ENCODE assay signal across 8 cellular contexts in genomic region chr9:134455537-134455936, GRCh38.
DNase-seq lines count a peak whose midpoint lies in the region; ATAC-seq, FAIRE-seq and TF ChIP-seq lines count a peak whose summit lies in the region.

No MANE protein-coding gene starts in this region.

- H4K20me1 ChIP-seq in endothelial cell of umbilical vein (replicated peaks; ENCODE audit: control insufficient read depth, extremely low read depth, insufficient read depth, low read length) = no peaks in the 10 kb centered on the region

- DNase-seq in A549 (ENCODE audit: low read depth in 1 of 2, low spot score in 1 of 2) (no peak), RWPE1 (ENCODE audit: low spot score) (no peak), endothelial cell of umbilical vein (ENCODE audit: low read depth, low spot score) (no peak), osteocyte (ENCODE audit: extremely low spot score, unreplicated experiment) (no peak), ecto neural progenitor cell (ENCODE audit: low spot score) (no peak), DMS53 (lab: John Stamatoyannopoulos, UW) (no peak), HT-29 (ENCODE audit: low spot score) (no peak)

- no peaks in the 10 kb centered on the region for H3K79me2 ChIP-seq in endothelial cell of umbilical vein (ENCODE audit: control insufficient read depth, insufficient read depth, low read length)

- POLR2A ChIA-PET in A549 (lab: Yijun Ruan, JAX) = no interaction called here
- POLR2A ChIA-PET in RWPE1 (lab: Yijun Ruan, JAX; ENCODE audit: low non-redundant PET) = no interaction called here
- POLR2A ChIA-PET in endothelial cell of umbilical vein (lab: Charles Lee) = no interaction called here

- TF ChIP-seq EP300 in A549 (IDR thresholded peaks at IDR 0.05) = no peak

- BruUV-seq in endothelial cell of umbilical vein (replicated peaks; lab: Mats Ljungman, UMichigan) = no TSS peak

- H2AFZ ChIP-seq in endothelial cell of umbilical vein (ENCODE audit: low read depth, low read length) = peak overlapping the region; percentile 72

- ATAC-seq in A549 (peak in 1 of 2 experiments; percentile 20; a peak in 1 of 6 replicates), HG03469 (IDR thresholded peaks at IDR 0.05; ENCODE audit: unreplicated experiment) (no peak)

- 93% methylated on average over 14 of the region's 15 CpGs for WGBS in A549 (ENCODE audit: missing lambda C conversion rate)

- TF ChIP-seq RAD21 in A549 (conservative IDR thresholded peaks at IDR 0.05 in 1 of 2, IDR thresholded peaks at IDR 0.05 in 1 of 2) = no peak

- dilution Hi-C loops in endothelial cell of umbilical vein (cut with MboI; ENCODE audit: extremely low pct_ligation_motif_present, low sequenced_read_pairs) = no loop called here

- no peak overlapping the region; the same call in 2 of the 3 replicates for H3K4me2 ChIP-seq in A549
- peak overlapping the region; percentile 55 for H3K4me2 ChIP-seq in endothelial cell of umbilical vein (ENCODE audit: insufficient read depth, low read length)

- no peak for FAIRE-seq in A549 (lab: Jason Lieb, UNC)
- FAIRE-seq in endothelial cell of umbilical vein (lab: Jason Lieb, UNC) = no peak

- H3K9me1 ChIP-seq in endothelial cell of umbilical vein (replicated peaks; ENCODE audit: control insufficient read depth, extremely low read depth, insufficient read depth, low read length) = no peaks in the 10 kb centered on the region

- no peak overlapping the region for H3K4me3 Mint-ChIP-seq in osteocyte (ENCODE audit: unreplicated experiment)

- H3K4me3 ChIP-seq in A549 (no peak overlapping the region), endothelial cell of umbilical vein (replicated peaks in 1 of 3; ENCODE audit: insufficient read depth in 1 of 3, low read depth in 1 of 3, low read length in 3 of 3) (peak overlapping the region in 2 of 3 experiments; percentile 30 to 39)

- no peaks in the 10 kb centered on the region for H3K36me3 ChIP-seq in endothelial cell of umbilical vein (ENCODE audit: control insufficient read depth in 2 of 2, extremely low read depth in 1 of 2, insufficient read depth in 2 of 2, low read length in 2 of 2)

- no peaks in the 10 kb centered on the region for H3K27me3 ChIP-seq in endothelial cell of umbilical vein (ENCODE audit: control insufficient read depth in 2 of 2, insufficient read depth in 2 of 2, low read length in 2 of 2)

- no peaks in the 10 kb centered on the region for H3K27me3 Mint-ChIP-seq in osteocyte (ENCODE audit: unreplicated experiment)

- TF ChIP-seq POLR2A in A549 (IDR thresholded peaks at IDR 0.05; ENCODE audit: low read length) = no peak
- no peak for TF ChIP-seq POLR2A in endothelial cell of umbilical vein (IDR thresholded peaks at IDR 0.05; ENCODE audit: low read depth, low read length)

- CTCF ChIA-PET in A549 (lab: Yijun Ruan, JAX) (interaction anchor here (0.8 to 2.9 kb wide), 4 partner anchors 12 to 285 kb away, joined by 3 to 8 read pairs (median 8); no protein-coding TSS in a partner anchor), RWPE1 (lab: Yijun Ruan, JAX) (interaction anchor here (0.5 to 1.9 kb wide), 5 partner anchors 12 to 283 kb away, joined by 3 to 7 read pairs (median 4); no protein-coding TSS in a partner anchor), endothelial cell of umbilical vein (lab: Charles Lee) (interaction anchor here (0.7 to 1.7 kb wide), 6 partner anchors 17 to 284 kb away, joined by 3 to 9 read pairs (median 4); no protein-coding TSS in a partner anchor)

- peaks cover 49% of the 10 kb centered on the region for H3K4me1 Mint-ChIP-seq in osteocyte (ENCODE audit: unreplicated experiment)

- H3K4me1 ChIP-seq in A549 (peaks cover 54% of the 10 kb centered on the region), endothelial cell of umbilical vein (ENCODE audit: control insufficient read depth, extremely low read depth, insufficient read depth, low read length) (peaks cover 19% of the 10 kb centered on the region)

- peak overlapping the region; percentile 97 for H3K27ac Mint-ChIP-seq in osteocyte (ENCODE audit: unreplicated experiment)

- H3K9me3 Mint-ChIP-seq in osteocyte (ENCODE audit: unreplicated experiment) = no peaks in the 10 kb centered on the region

- TF ChIP-seq CTCF in A549 (IDR thresholded peaks at IDR 0.05) (no peak), RWPE1 (conservative IDR thresholded peaks at IDR 0.05; ENCODE audit: low read depth) (no peak), endothelial cell of umbilical vein (IDR thresholded peaks at IDR 0.05; ENCODE audit: extremely low read depth in 1 of 2, insufficient read depth in 1 of 2, low read depth in 1 of 2, low read length in 2 of 2) (no peak), osteocyte (IDR thresholded peaks at IDR 0.05) (no peak)

- peak overlapping the region; percentile 86 for H3K9ac ChIP-seq in endothelial cell of umbilical vein (replicated peaks; ENCODE audit: extremely low read depth, insufficient read depth, low read length)

- H3K27ac ChIP-seq in A549 (peak overlapping the region; percentile 80 to 92), RWPE1 (peak overlapping the region; percentile 98), endothelial cell of umbilical vein (ENCODE audit: insufficient read depth, low read depth, low read length) (peak overlapping the region; percentile 99)

- no peaks in the 10 kb centered on the region for H3K36me3 Mint-ChIP-seq in osteocyte (ENCODE audit: unreplicated experiment)

- intact Hi-C loops in endothelial cell of umbilical vein (cut with micrococcal nuclease) = loop anchor here (5.0 kb wide), 1 partner anchor 622 kb away; no protein-coding TSS in a partner anchor

- H3K9me3 ChIP-seq in A549 = no peaks in the 10 kb centered on the region; the same call in 2 of the 3 replicates
- H3K9me3 ChIP-seq in endothelial cell of umbilical vein (replicated peaks; ENCODE audit: control insufficient read depth, insufficient read depth, low read length) = no peaks in the 10 kb centered on the region

TF ChIP-seq in A549, 52 proteins besides CTCF, POLR2A, EP300 and RAD21:
- TF ChIP-seq HES2 (IDR thresholded peaks at IDR 0.05) = no peak
- TF ChIP-seq NR3C1 (IDR thresholded peaks at IDR 0.05) = no peak
- no peak for TF ChIP-seq GATA3 (IDR thresholded peaks at IDR 0.05; ENCODE audit: borderline replicate concordance)
- TF ChIP-seq MAFK (IDR thresholded peaks at IDR 0.05; ENCODE audit: partially characterized antibody) = no peak
- no peak for TF ChIP-seq MAZ (IDR thresholded peaks at IDR 0.05; ENCODE audit: borderline replicate concordance, low read depth, low read length)
- no peak for TF ChIP-seq TP53 (CRISPR knock-in tag; IDR thresholded peaks at IDR 0.05)
- no peak for TF ChIP-seq EHF (CRISPR knock-in tag; IDR thresholded peaks at IDR 0.05)
- no peak for TF ChIP-seq RNF2 (IDR thresholded peaks at IDR 0.05; ENCODE audit: borderline replicate concordance, low read depth)
- no peak for TF ChIP-seq FOSL2 (IDR thresholded peaks at IDR 0.05)
- no peak for TF ChIP-seq FOSL2 (CRISPR knock-in tag; IDR thresholded peaks at IDR 0.05)
- TF ChIP-seq HEYL (CRISPR knock-in tag; IDR thresholded peaks at IDR 0.05) = no peak
- TF ChIP-seq TFCP2L1 (CRISPR knock-in tag; IDR thresholded peaks at IDR 0.05) = no peak
- TF ChIP-seq MYC (IDR thresholded peaks at IDR 0.05; ENCODE audit: borderline replicate concordance, low read length) = no peak
- TF ChIP-seq POLR2AphosphoS2 (conservative IDR thresholded peaks at IDR 0.05; ENCODE audit: low read length) = no peak
- no peak for TF ChIP-seq ZSCAN20 (CRISPR knock-in tag; IDR thresholded peaks at IDR 0.05)

TF ChIP-seq in endothelial cell of umbilical vein, 7 proteins besides CTCF, POLR2A, EP300 and RAD21:
- no peak for TF ChIP-seq JUN (IDR thresholded peaks at IDR 0.05; ENCODE audit: borderline replicate concordance, insufficient read depth, insufficient read length, low read depth)
- TF ChIP-seq POLR2AphosphoS5 (IDR thresholded peaks at IDR 0.05; ENCODE audit: insufficient read depth, low read depth, low read length) = no peak
- no peak for TF ChIP-seq EZH2 (IDR thresholded peaks at IDR 0.05; ENCODE audit: borderline replicate concordance, low read depth, low read length, severe bottlenecking)
- TF ChIP-seq MYC (IDR thresholded peaks at IDR 0.05; ENCODE audit: low read depth, low read length) = no peak
- TF ChIP-seq MAX (IDR thresholded peaks at IDR 0.05; ENCODE audit: insufficient read depth, insufficient read length) = no peak
- no peak for TF ChIP-seq GATA2 (IDR thresholded peaks at IDR 0.05; ENCODE audit: insufficient read depth, insufficient read length, low read depth, low read length)
- no peak for TF ChIP-seq FOS (IDR thresholded peaks at IDR 0.05; ENCODE audit: borderline replicate concordance, insufficient read depth, low read length)
TF ChIP-seq in endothelial cell of umbilical vein: peak in this region for 0.
